8 cellular contexts compared by ENCODE assay signal in genomic region chrX:49191033-49191871, GRCh38. TPM values are rescaled to one million over a fixed set of nuclear protein-coding genes. Genes with fewer than 3 reads are reported as not detected.
A peak's percentile ranks its signal among the peaks of the same experiment; 100 is the strongest.
DNase-seq lines count a peak whose midpoint lies in the region; ATAC-seq and TF ChIP-seq lines count a peak whose summit lies in the region.

No MANE protein-coding gene starts in this region.

- H3K9me3 ChIP-seq in OCI-LY1 (ENCODE audit: low read length) (no peaks in the 10 kb centered on the region), mononuclear cell (ENCODE audit: low read depth, low read length) (no peaks in the 10 kb centered on the region)

- no peaks in the 10 kb centered on the region for H3K9me2 ChIP-seq in OCI-LY1 (ENCODE audit: low read depth, low read length)

- no peaks in the 10 kb centered on the region for H3K79me2 ChIP-seq in OCI-LY1 (ENCODE audit: insufficient read depth, low read length)

- H3K4me1 ChIP-seq in OCI-LY1 (ENCODE audit: insufficient read depth, low read length, severe bottlenecking) (peaks cover 20% of the 10 kb centered on the region), mononuclear cell (ENCODE audit: insufficient read depth, low read length) (peaks cover 4% of the 10 kb centered on the region)

- no peaks in the 10 kb centered on the region for H3K27me3 ChIP-seq in OCI-LY1 (ENCODE audit: insufficient read depth, low read length)
- H3K27me3 ChIP-seq in mononuclear cell (ENCODE audit: insufficient read depth, low read length), result no peaks in the 10 kb centered on the region

- H3K36me3 ChIP-seq in OCI-LY1 (ENCODE audit: insufficient read depth, low read length), result no peaks in the 10 kb centered on the region

- peak overlapping the region; percentile 74 for H3K4me2 ChIP-seq in OCI-LY1 (ENCODE audit: low read length)

- TF ChIP-seq CTCF in OCI-LY1 (IDR thresholded peaks at IDR 0.05; ENCODE audit: low read length) (no peak), epithelial cell of esophagus (IDR thresholded peaks at IDR 0.05; ENCODE audit: insufficient read depth, low read depth, low read length, missing control alignments) (no peak)

- H2AFZ ChIP-seq in OCI-LY1 (ENCODE audit: low read length), result no peak overlapping the region

- H3F3A ChIP-seq in OCI-LY1 (ENCODE audit: insufficient read depth, low read length), result no peaks in the 10 kb centered on the region

- in situ Hi-C loops in Caki2 (cut with HindIII; ENCODE audit: low pct_unique_long_range_greater_than_20kb, low sequenced_read_pairs), result no loop called here

- H4K20me1 ChIP-seq in OCI-LY1 (ENCODE audit: insufficient read depth, low read length), result no peaks in the 10 kb centered on the region

- peak overlapping the region; percentile 78 for H3K4me3 ChIP-seq in OCI-LY1 (ENCODE audit: low read depth, low read length, poor library complexity, severe bottlenecking)
- peak overlapping the region; percentile 64 for H3K4me3 ChIP-seq in epithelial cell of esophagus (ENCODE audit: low read length)
- peak overlapping the region; percentile 63 for H3K4me3 ChIP-seq in mononuclear cell (ENCODE audit: low read length)

- peak overlapping the region; percentile 73 for H3K9ac ChIP-seq in OCI-LY1 (ENCODE audit: low read length)

- ATAC-seq in GM21390 (IDR thresholded peaks at IDR 0.05; ENCODE audit: unreplicated experiment), result peak; percentile 86

- H3K27ac ChIP-seq in OCI-LY1 (ENCODE audit: low read depth, low read length, poor library complexity, severe bottlenecking), result peak overlapping the region; percentile 1

- DNase-seq in Caki2 (ENCODE audit: low read depth), result peak; percentile 100
- DNase-seq in HUDEP-2 (lab: John Stamatoyannopoulos, UW; ENCODE audit: unreplicated experiment in 76 of 76), result peak in 75 of 76 experiments; percentile 5 to 97 (median 88)
- DNase-seq in activated T-cell treated with anti-CD3 and anti-CD28 coated beads for 24 hours (ENCODE audit: low read depth), result peak; percentile 73
- peak; percentile 98 for DNase-seq in epithelial cell of esophagus (ENCODE audit: low read depth)
- DNase-seq in stimulated activated CD8-positive, alpha-beta memory T cell treated with anti-CD3 and anti-CD28 coated beads, Interleukin-4, amount 100 ng/mL, for 4 hours (ENCODE audit: low read depth in 2 of 2, low spot score in 1 of 2), result peak; percentile 42 to 75

RNA-seq across cellular contexts. Expression of gene PRICKLE3, which starts 5.1 kb away (rescaled TPM):
- total RNA-seq in Caki2 (2014; rRNA removed; shearing (Covaris generic); ENCODE audit: low replicate concordance), result 6.1 and 55.0 TPM in 2 replicates
- 3.3 TPM for total RNA-seq in mononuclear cell

RNA-seq across cellular contexts. Expression of gene SYP, which starts 8.7 kb away (rescaled TPM):
- not detected in 2 replicates for total RNA-seq in Caki2 (2014; rRNA removed; shearing (Covaris generic); ENCODE audit: low replicate concordance)
- total RNA-seq in mononuclear cell, result 0.42 TPM

RNA-seq across cellular contexts. Expression of gene PLP2, which starts 19.6 kb away (rescaled TPM):
- total RNA-seq in Caki2 (2014; rRNA removed; shearing (Covaris generic); ENCODE audit: low replicate concordance), result 72.9 and 86.3 TPM in 2 replicates
- total RNA-seq in mononuclear cell, result 53.9 TPM

RNA-seq across cellular contexts. Expression of gene MAGIX, which starts 28.7 kb away (rescaled TPM):
- 1.7 and 7.6 TPM in 2 replicates for total RNA-seq in Caki2 (2014; rRNA removed; shearing (Covaris generic); ENCODE audit: low replicate concordance)
- 0.42 TPM for total RNA-seq in mononuclear cell

RNA-seq across cellular contexts. Expression of gene CACNA1F, which starts 41.9 kb away (rescaled TPM):
- not detected in 2 replicates for total RNA-seq in Caki2 (2014; rRNA removed; shearing (Covaris generic); ENCODE audit: low replicate concordance)
- 0.31 TPM for total RNA-seq in mononuclear cell

Comparison
In these comparisons a context has a peak if more than half of its experiments do, and no peak if none do; other contexts are left out.
1. Peak in every context shown above with its lines: DNase-seq, ATAC-seq, H3K4me3 ChIP-seq and H3K27ac ChIP-seq.